In the genomic region with DNA sequence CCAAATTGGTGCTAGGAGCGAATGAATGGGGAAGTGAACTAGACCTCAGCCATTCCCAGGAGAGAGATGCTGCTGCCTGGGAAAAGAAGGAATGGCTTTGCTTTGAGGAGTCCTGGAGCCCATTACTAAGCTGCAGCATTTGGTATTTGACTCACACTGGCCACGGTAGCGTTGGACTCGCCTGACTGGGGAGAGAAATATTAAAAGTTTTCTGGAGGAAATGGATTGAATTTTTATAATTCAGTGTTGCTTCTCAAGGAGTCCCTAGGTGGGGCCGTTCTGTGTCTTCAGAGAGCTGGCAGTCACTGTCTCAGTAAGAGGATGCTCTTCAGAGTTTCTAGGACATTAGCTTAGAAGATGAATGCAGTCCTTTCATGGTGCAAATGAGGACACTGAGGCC, we compare ENCODE assay signal across 1 cellular context.
TF ChIP-seq lines count a peak whose summit lies in the region.

No MANE protein-coding gene starts in this region.

TF ChIP-seq in IMR-90, 13 proteins besides CTCF, POLR2A, EP300 and RAD21:
- no peak for TF ChIP-seq ELK1 (IDR thresholded peaks at IDR 0.05; ENCODE audit: borderline replicate concordance, low read depth, low read length)
- TF ChIP-seq FOS (IDR thresholded peaks at IDR 0.05; ENCODE audit: low read depth, low read length): no peak
- TF ChIP-seq NFE2L2 (IDR thresholded peaks at IDR 0.05; ENCODE audit: low read depth, low read length): no peak
- no peak for TF ChIP-seq MAFK (IDR thresholded peaks at IDR 0.05; ENCODE audit: low read depth, low read length)
- TF ChIP-seq, protein P1, sequence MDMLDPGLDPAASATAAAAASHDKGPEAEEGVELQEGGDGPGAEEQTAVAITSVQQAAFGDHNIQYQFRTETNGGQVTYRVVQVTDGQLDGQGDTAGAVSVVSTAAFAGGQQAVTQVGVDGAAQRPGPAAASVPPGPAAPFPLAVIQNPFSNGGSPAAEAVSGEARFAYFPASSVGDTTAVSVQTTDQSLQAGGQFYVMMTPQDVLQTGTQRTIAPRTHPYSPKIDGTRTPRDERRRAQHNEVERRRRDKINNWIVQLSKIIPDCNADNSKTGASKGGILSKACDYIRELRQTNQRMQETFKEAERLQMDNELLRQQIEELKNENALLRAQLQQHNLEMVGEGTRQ (IDR thresholded peaks at IDR 0.05; ENCODE audit: low read depth, low read length): no peak
- TF ChIP-seq MXI1 (IDR thresholded peaks at IDR 0.05; ENCODE audit: borderline replicate concordance, low read depth, low read length): no peak
- TF ChIP-seq CEBPB (IDR thresholded peaks at IDR 0.05; ENCODE audit: low read depth, low read length): no peak
- TF ChIP-seq RFX5 (IDR thresholded peaks at IDR 0.05; ENCODE audit: low read depth, low read length): no peak
- TF ChIP-seq MAZ (IDR thresholded peaks at IDR 0.05; ENCODE audit: borderline replicate concordance, low read depth, low read length): no peak
- no peak for TF ChIP-seq BHLHE40 (IDR thresholded peaks at IDR 0.05; ENCODE audit: low read depth, low read length)
- no peak for TF ChIP-seq RCOR1 (IDR thresholded peaks at IDR 0.05; ENCODE audit: insufficient replicate concordance, low read length)
- TF ChIP-seq SMC3 (IDR thresholded peaks at IDR 0.05; ENCODE audit: low read depth, low read length): no peak
- TF ChIP-seq CHD1 (IDR thresholded peaks at IDR 0.05; ENCODE audit: low read depth, low read length): no peak
